In genomic region chr10:95414016-95414830, GRCh38 we compare ENCODE assay signal across 2 cellular contexts.
A peak's percentile ranks its signal among the peaks of the same experiment; 100 is the strongest.
TF ChIP-seq lines count a peak whose summit lies in the region.

No MANE protein-coding gene starts in this region.

TF ChIP-seq in H1, 55 proteins besides CTCF, POLR2A, EP300 and RAD21:
- TF ChIP-seq PHF8 (conservative IDR thresholded peaks at IDR 0.05; ENCODE audit: low read depth, low read length), result no peak
- TF ChIP-seq CEBPB (IDR thresholded peaks at IDR 0.05; ENCODE audit: low read depth, low read length), result no peak
- TF ChIP-seq USF2 (IDR thresholded peaks at IDR 0.05; ENCODE audit: low read length), result no peak
- no peak for TF ChIP-seq BACH1 (IDR thresholded peaks at IDR 0.05; ENCODE audit: low read length)
- no peak for TF ChIP-seq RFX5 (IDR thresholded peaks at IDR 0.05; ENCODE audit: borderline replicate concordance, low read depth, low read length)
- no peak for TF ChIP-seq E2F6 (IDR thresholded peaks at IDR 0.05)
- no peak for TF ChIP-seq JUN (IDR thresholded peaks at IDR 0.05; ENCODE audit: low read depth, low read length)
- TF ChIP-seq SRF (IDR thresholded peaks at IDR 0.05; ENCODE audit: low read depth, low read length), result no peak
- TF ChIP-seq RNF2 (IDR thresholded peaks at IDR 0.05; ENCODE audit: borderline replicate concordance, low read depth, low read length, missing control alignments, poor library complexity, severe bottlenecking), result no peak
- TF ChIP-seq MAFK (IDR thresholded peaks at IDR 0.05; ENCODE audit: low read depth, low read length), result no peak
- no peak for TF ChIP-seq GABPA (IDR thresholded peaks at IDR 0.05; ENCODE audit: borderline replicate concordance, insufficient read depth, low read length)
- no peak for TF ChIP-seq FOSL1 (IDR thresholded peaks at IDR 0.05; ENCODE audit: insufficient read depth, low read depth, low read length)
- TF ChIP-seq RBBP5 (IDR thresholded peaks at IDR 0.05; ENCODE audit: borderline replicate concordance, low read depth, low read length), result no peak
- TF ChIP-seq BCL11A (IDR thresholded peaks at IDR 0.05; ENCODE audit: low read depth in 2 of 2, low read length in 2 of 2), result no peak
- no peak for TF ChIP-seq SIX5 (IDR thresholded peaks at IDR 0.05; ENCODE audit: low read depth, low read length)

TF ChIP-seq in HepG2, 621 proteins besides CTCF, POLR2A, EP300 and RAD21:
- no peak for TF ChIP-seq HOXA9 (CRISPR knock-in tag; IDR thresholded peaks at IDR 0.05; ENCODE audit: borderline replicate concordance)
- peak; percentile 37 for TF ChIP-seq AGO2 (optimal IDR thresholded peaks at IDR 0.05; ENCODE audit: low read depth, low read length)
